In the genomic region with DNA sequence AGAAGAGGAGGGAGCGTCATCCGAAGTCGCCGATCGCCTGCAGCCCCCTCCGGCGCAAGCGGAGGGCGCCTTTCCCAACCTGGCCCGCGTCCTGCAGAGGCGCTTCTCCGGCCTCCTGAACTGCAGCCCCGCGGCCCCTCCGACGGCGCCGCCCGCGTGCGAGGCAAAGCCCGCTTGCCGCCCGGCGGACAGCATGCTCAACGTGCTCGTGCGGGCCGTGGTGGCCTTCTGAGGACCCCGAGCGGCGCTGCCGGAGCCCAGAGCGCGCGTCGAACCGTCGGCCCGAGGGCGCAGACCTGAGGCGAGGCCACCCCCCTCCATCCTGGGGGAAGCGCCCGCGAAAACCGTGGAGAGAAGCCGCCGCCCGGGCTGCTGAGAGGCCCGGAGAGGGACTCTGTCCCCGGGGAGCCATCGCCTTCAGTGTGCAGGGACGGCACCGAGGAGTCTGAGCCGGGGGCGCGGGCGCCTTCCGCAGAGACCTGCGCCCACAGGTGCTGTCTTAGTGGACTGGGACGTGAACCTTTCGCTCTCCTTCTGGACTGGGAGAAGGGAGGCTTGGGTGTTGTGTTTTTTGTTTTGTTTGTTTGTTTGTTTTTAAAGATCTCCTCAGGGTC, we compare ENCODE assay signal across 8 cellular contexts. TPM values are rescaled to one million over a fixed set of nuclear protein-coding genes. Genes with fewer than 3 reads are reported as not detected.
DNase-seq lines count a peak whose midpoint lies in the region; ATAC-seq, FAIRE-seq and TF ChIP-seq lines count a peak whose summit lies in the region.

No MANE protein-coding gene starts in this region.

- H3K4me3 Mint-ChIP-seq in activated naive CD4-positive, alpha-beta T cell treated with anti-CD3 and anti-CD28 coated beads, Interleukin-2, amount 10 ng/mL, durations not matched to agents 7 days and 5 days, result peak overlapping the region; percentile 99

- CTCF ChIA-PET in activated naive CD4-positive, alpha-beta T cell treated with anti-CD3 and anti-CD28 coated beads, Interleukin-2, amount 10 ng/mL, durations not matched to agents 7 days and 5 days (lab: Charles Lee), result interaction anchor here (1.0 to 2.0 kb wide), 3 partner anchors 15 to 59 kb away, joined by 3 to 7 read pairs (median 3); no protein-coding TSS in a partner anchor

- H3K36me3 ChIP-seq in heart right ventricle, result peaks cover 0 to 11% (median 0%) of the 10 kb centered on the region in 9 donors

- peaks cover 0 to 42% (median 34%) of the 10 kb centered on the region in 9 donors for H3K4me1 ChIP-seq in heart right ventricle

- no peak for FAIRE-seq in GM12892 (lab: Jason Lieb, UNC)

- no peaks in the 10 kb centered on the region for H3K9me3 Mint-ChIP-seq in activated naive CD4-positive, alpha-beta T cell treated with anti-CD3 and anti-CD28 coated beads, Interleukin-2, amount 10 ng/mL, durations not matched to agents 7 days and 5 days

- DNase-seq in COR-L47 (lab: John Stamatoyannopoulos, UW), result peak; percentile 38
- no peak for DNase-seq in activated naive CD4-positive, alpha-beta T cell treated with anti-CD3 and anti-CD28 coated beads, Interleukin-2, amount 10 ng/mL, durations not matched to agents 7 days and 5 days
- DNase-seq in heart right ventricle, result peak in 1 of 2 donors; percentile 49
- peak; percentile 76 for DNase-seq in sciatic nerve (ENCODE audit: low spot score)
- no peak for DNase-seq in GM12892 (ENCODE audit: insufficient read length)
- no peak for DNase-seq in HK-2 (ENCODE audit: unreplicated experiment)

- TF ChIP-seq CTCF in heart right ventricle (IDR thresholded peaks at IDR 0.05), result peak in 3 of 9 donors; percentile 1 to 22 (median 22)

- intact Hi-C loops in heart right ventricle (cut with DNase I) (loop anchor here in 7 of 10 donors (2.0 to 10.0 kb wide), 10 partner anchors 13 to 694 kb away; partner anchors contain the start of genes LYL1 (in 4 of the 7), TRMT1 (in 3 of the 7), JUNB (in 2 of the 7) and NACC1 (in 2 of the 7)), sciatic nerve (cut with DNase I) (no loop called here)

- H3K27me3 Mint-ChIP-seq in activated naive CD4-positive, alpha-beta T cell treated with anti-CD3 and anti-CD28 coated beads, Interleukin-2, amount 10 ng/mL, durations not matched to agents 7 days and 5 days, result peaks cover 15% of the 10 kb centered on the region

- TF ChIP-seq EP300 in Ishikawa (IDR thresholded peaks at IDR 0.05; ENCODE audit: borderline replicate concordance), result no peak

- no peaks in the 10 kb centered on the region for H3K27me3 ChIP-seq in heart right ventricle

- ATAC-seq in heart right ventricle (no peak), sciatic nerve (no peak), GM19397 (IDR thresholded peaks at IDR 0.05; ENCODE audit: unreplicated experiment) (no peak)

- H3K27ac Mint-ChIP-seq in activated naive CD4-positive, alpha-beta T cell treated with anti-CD3 and anti-CD28 coated beads, Interleukin-2, amount 10 ng/mL, durations not matched to agents 7 days and 5 days, result peak overlapping the region; percentile 99

- WGBS in heart right ventricle, 2 donors, result 23 to 24% methylated on average over 63 of the region's 63 CpGs

- peaks cover 45% of the 10 kb centered on the region for H3K4me1 Mint-ChIP-seq in activated naive CD4-positive, alpha-beta T cell treated with anti-CD3 and anti-CD28 coated beads, Interleukin-2, amount 10 ng/mL, durations not matched to agents 7 days and 5 days

- no peak for TF ChIP-seq RAD21 in Ishikawa (IDR thresholded peaks at IDR 0.05; ENCODE audit: low read depth)

- no peaks in the 10 kb centered on the region for H3K9me3 ChIP-seq in heart right ventricle

- H3K4me3 ChIP-seq in heart right ventricle, result peak overlapping the region; percentile 64 to 100 (median 88)

- peaks cover 42% of the 10 kb centered on the region for H3K36me3 Mint-ChIP-seq in activated naive CD4-positive, alpha-beta T cell treated with anti-CD3 and anti-CD28 coated beads, Interleukin-2, amount 10 ng/mL, durations not matched to agents 7 days and 5 days

- no peak for TF ChIP-seq POLR2A in GM12892 (IDR thresholded peaks at IDR 0.05; ENCODE audit: low read depth, low read length)

- peak overlapping the region; percentile 86 to 100 (median 98) for H3K27ac ChIP-seq in heart right ventricle

TF ChIP-seq in Ishikawa, 13 proteins besides CTCF, POLR2A, EP300 and RAD21:
- TF ChIP-seq CREB1 (IDR thresholded peaks at IDR 0.05; ENCODE audit: low read depth) (no peak), FOXM1 (IDR thresholded peaks at IDR 0.05; ENCODE audit: borderline replicate concordance, low read depth) (no peak), YY1 (IDR thresholded peaks at IDR 0.05; ENCODE audit: low read depth) (no peak), TAF1 (IDR thresholded peaks at IDR 0.05; ENCODE audit: low read depth) (no peak; the same call in 1 of the 2 replicates), MAX (IDR thresholded peaks at IDR 0.05) (0 out of 2 replicates have a peak, but pooled peaks have one; percentile 22)
- TF ChIP-seq, protein P1, sequence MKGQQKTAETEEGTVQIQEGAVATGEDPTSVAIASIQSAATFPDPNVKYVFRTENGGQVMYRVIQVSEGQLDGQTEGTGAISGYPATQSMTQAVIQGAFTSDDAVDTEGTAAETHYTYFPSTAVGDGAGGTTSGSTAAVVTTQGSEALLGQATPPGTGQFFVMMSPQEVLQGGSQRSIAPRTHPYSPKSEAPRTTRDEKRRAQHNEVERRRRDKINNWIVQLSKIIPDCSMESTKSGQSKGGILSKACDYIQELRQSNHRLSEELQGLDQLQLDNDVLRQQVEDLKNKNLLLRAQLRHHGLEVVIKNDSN (IDR thresholded peaks at IDR 0.05), result no peak

RNA-seq across cellular contexts. Expression of gene IER2, which starts 3.5 kb away (rescaled TPM):
- total RNA-seq in heart right ventricle (10 to 100 TPM; 19.2 to 54.6 (median 36.0) TPM), sciatic nerve (102 TPM)
- polyA plus RNA-seq in heart right ventricle, result 10 to 100 TPM; 29.5 to 42.8 TPM
- polyA plus RNA-seq in GM12892 (2012; ENCODE audit: missing spikeins), result 33.5 TPM

RNA-seq across cellular contexts. Expression of gene STX10, which starts 3.6 kb away (rescaled TPM):
- total RNA-seq in heart right ventricle (10 to 100 TPM; 18.7 to 50.4 (median 25.4) TPM), sciatic nerve (48.3 TPM)
- 10 to 100 TPM; 60.5 to 69.9 TPM for polyA plus RNA-seq in heart right ventricle
- polyA plus RNA-seq in GM12892 (2012; ENCODE audit: missing spikeins), result 31.0 TPM

RNA-seq across cellular contexts. Expression of gene NACC1, which starts 35.7 kb away (rescaled TPM):
- total RNA-seq in heart right ventricle (10 to 100 TPM; 31.1 to 58.0 (median 35.1) TPM), sciatic nerve (30.7 TPM)
- polyA plus RNA-seq in heart right ventricle, result 10 to 100 TPM; 23.9 to 25.0 TPM
- polyA plus RNA-seq in GM12892 (2012; ENCODE audit: missing spikeins), result 8.5 TPM

RNA-seq across cellular contexts. Expression of gene TRMT1, which starts 37.2 kb away (rescaled TPM):
- total RNA-seq in heart right ventricle (10 to 100 TPM; 10.5 to 22.4 (median 14.2) TPM), sciatic nerve (34.7 TPM)
- polyA plus RNA-seq in heart right ventricle, result 10 to 100 TPM; 33.1 to 54.0 TPM
- polyA plus RNA-seq in GM12892 (2012; ENCODE audit: missing spikeins), result 39.1 TPM

RNA-seq across cellular contexts. Expression of gene LYL1, which starts 51.1 kb away (rescaled TPM):
- total RNA-seq in heart right ventricle (1 to 10 TPM; 3.4 to 9.9 (median 6.1) TPM), sciatic nerve (20.2 TPM)
- 10 to 100 TPM; 11.5 to 13.0 TPM for polyA plus RNA-seq in heart right ventricle
- 1.2 TPM for polyA plus RNA-seq in GM12892 (2012; ENCODE audit: missing spikeins)

Comparison
In these comparisons a context has a peak if more than half of its experiments do, and no peak if none do; other contexts are left out.
1. DNase-seq: peak in COR-L47 (single experiment) and sciatic nerve (single experiment); none in activated naive CD4-positive, alpha-beta T cell treated with anti-CD3 and anti-CD28 coated beads, Interleukin-2, amount 10 ng/mL, durations not matched to agents 7 days and 5 days (single experiment), GM12892 (single experiment) and HK-2 (single experiment).